In the genomic region with DNA sequence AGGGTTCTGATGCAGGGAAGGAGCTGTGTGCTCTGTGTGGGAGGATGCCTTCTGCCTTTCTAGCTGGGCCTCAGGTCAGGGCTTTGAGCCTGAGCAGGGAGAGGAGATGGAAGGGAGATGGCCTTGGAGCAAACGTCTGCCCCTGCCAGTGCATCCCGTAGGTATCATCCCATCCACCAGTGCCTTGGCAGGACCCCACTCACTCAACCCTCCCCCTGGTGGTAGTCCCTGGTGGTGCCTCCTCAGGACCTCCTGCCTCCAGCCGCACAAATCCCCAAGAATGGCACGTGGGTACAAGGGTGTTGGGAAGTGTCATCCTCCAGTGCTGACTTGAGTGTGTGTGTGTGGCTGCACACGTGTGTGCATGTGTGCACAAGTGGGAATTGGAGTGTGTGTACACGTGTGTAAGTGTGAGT, we compare ENCODE assay signal across 11 cellular contexts. TPM values are rescaled to one million over a fixed set of nuclear protein-coding genes. Genes with fewer than 3 reads are reported as not detected.
DNase-seq lines count a peak whose midpoint lies in the region; TF ChIP-seq lines count a peak whose summit lies in the region.
"Had no signal": no experiment of that assay in that cellular context is flagged by ENCODE, and none has a peak within 500 bp of the region (broad histone marks: within the 10 kb centered on the region; RNA-seq: fewer than 3 reads in every experiment).

No MANE protein-coding gene starts in this region.

- no peaks in the 10 kb centered on the region for H3K79me2 ChIP-seq in DOHH2 (ENCODE audit: control insufficient read depth, low read length)

- WGBS in neuronal stem cell (ENCODE audit: extremely low coverage in 2 of 2, insufficient read length in 2 of 2, insufficient replicate concordance in 1 of 2), 2 donors: no CpG with 5 or more reads among the region's 6 CpGs

- H2BK120ac ChIP-seq in neuronal stem cell (ENCODE audit: low read depth, low read length): no peak overlapping the region

- H3K36me3 ChIP-seq in DOHH2 (ENCODE audit: control insufficient read depth, low read length) (no peaks in the 10 kb centered on the region), neuronal stem cell (replicated peaks in 1 of 2; ENCODE audit: control insufficient read depth in 2 of 2, insufficient read depth in 2 of 2, low read length in 2 of 2) (no peaks in the 10 kb centered on the region)
- H3K36me3 ChIP-seq: ascending aorta had no signal

- H4K8ac ChIP-seq in neuronal stem cell (ENCODE audit: low read depth, low read length): no peak overlapping the region

- H3K27me3 ChIP-seq in DOHH2 (ENCODE audit: control insufficient read depth, low read length) (no peaks in the 10 kb centered on the region), neuronal stem cell (ENCODE audit: control insufficient read depth in 3 of 3, insufficient read depth in 3 of 3, low read depth in 1 of 3, low read length in 3 of 3) (peaks cover 0 to 79% (median 2%) of the 10 kb centered on the region in 3 experiments)
- H3K27me3 ChIP-seq: ascending aorta had no signal

- TF ChIP-seq CTCF in DOHH2 (IDR thresholded peaks at IDR 0.05; ENCODE audit: low read depth, low read length, poor library complexity, severe bottlenecking) (peak; percentile 48), cardiac fibroblast (IDR thresholded peaks at IDR 0.05; ENCODE audit: low read depth, low read length) (peak; percentile 37)

- H3K9ac ChIP-seq in neuronal stem cell (ENCODE audit: low read depth, low read length, poor library complexity): peak overlapping the region; percentile 47

- peak; percentile 16 for DNase-seq in Jurkat, Clone E6-1 (ENCODE audit: low read depth, low spot score)
- DNase-seq in cardiac fibroblast (ENCODE audit: low read depth in 2 of 2): no peak
- DNase-seq in neuronal stem cell (ENCODE audit: low spot score): no peak
- DNase-seq in NCI-H128 (lab: John Stamatoyannopoulos, UW; ENCODE audit: unreplicated experiment): no peak
- no peak for DNase-seq in stimulated activated CD4-positive, alpha-beta T cell treated with anti-CD3 and anti-CD28 coated beads, Interleukin-12 subunit alpha, Interleukin-12 subunit beta, amount 100 ng/mL, for 4 hours
- no peak for DNase-seq in T-helper 9 cell
- no peak for DNase-seq in NCI-H524 (lab: John Stamatoyannopoulos, UW)
- DNase-seq: NCI-H510A, nucleus accumbens had no signal

- H3K18ac ChIP-seq in neuronal stem cell (ENCODE audit: low read length): peak overlapping the region; percentile 48

- H2AK5ac ChIP-seq in neuronal stem cell (ENCODE audit: low read depth, low read length): peak overlapping the region; percentile 34

- peak overlapping the region; percentile 97 for H3K14ac ChIP-seq in neuronal stem cell (ENCODE audit: low read length)

- no peak overlapping the region for H2BK15ac ChIP-seq in neuronal stem cell (ENCODE audit: low read length)

- H3K27ac ChIP-seq in DOHH2 (ENCODE audit: low read depth, low read length) (no peak overlapping the region), neuronal stem cell (replicated peaks; ENCODE audit: low read length) (no peak overlapping the region)
- H3K27ac ChIP-seq: ascending aorta had no signal

- H3K9me2 ChIP-seq in DOHH2 (replicated peaks; ENCODE audit: control insufficient read depth, low read length): no peaks in the 10 kb centered on the region

- no peak overlapping the region for H2AFZ ChIP-seq in neuronal stem cell (ENCODE audit: low read length)

- no peak overlapping the region for H3K4me3 ChIP-seq in DOHH2 (ENCODE audit: low read length)
- H3K4me3 ChIP-seq in Jurkat, Clone E6-1 (ENCODE audit: low read length): no peak overlapping the region
- H3K4me3 ChIP-seq in cardiac fibroblast (replicated peaks in 1 of 2; ENCODE audit: low read depth in 2 of 2, low read length in 2 of 2): no peak overlapping the region
- H3K4me3 ChIP-seq in neuronal stem cell (ENCODE audit: low read length in 2 of 2): no peak overlapping the region
- H3K4me3 ChIP-seq: ascending aorta had no signal

- H2BK12ac ChIP-seq in neuronal stem cell (ENCODE audit: low read length): peak overlapping the region; percentile 16

- H4K91ac ChIP-seq in neuronal stem cell (ENCODE audit: low read depth, low read length, poor library complexity): no peak overlapping the region

- H3K4me2 ChIP-seq in DOHH2 (ENCODE audit: low read length) (no peak overlapping the region), neuronal stem cell (ENCODE audit: insufficient read depth, low read length, poor library complexity, severe bottlenecking) (no peak overlapping the region)

- no peaks in the 10 kb centered on the region for H4K20me1 ChIP-seq in DOHH2 (ENCODE audit: control insufficient read depth, insufficient read depth, low read depth, low read length)

- H3K23ac ChIP-seq in neuronal stem cell (ENCODE audit: low read depth, low read length, poor library complexity): peak overlapping the region; percentile 47

- H3K4ac ChIP-seq in neuronal stem cell (ENCODE audit: low read length): no peak overlapping the region

- no peaks in the 10 kb centered on the region for H3K79me1 ChIP-seq in neuronal stem cell (ENCODE audit: low read depth, low read length)

- H3K9me3 ChIP-seq in DOHH2 (ENCODE audit: control insufficient read depth, insufficient read depth, low read length): no peaks in the 10 kb centered on the region
- H3K9me3 ChIP-seq in neuronal stem cell (replicated peaks in 1 of 2; ENCODE audit: control insufficient read depth in 2 of 2, insufficient read depth in 1 of 2, low read depth in 1 of 2, low read length in 2 of 2): peaks cover 0 to 1% of the 10 kb centered on the region in 2 donors
- H3K9me3 ChIP-seq: ascending aorta had no signal

- peaks cover 36% of the 10 kb centered on the region for H3K4me1 ChIP-seq in DOHH2 (ENCODE audit: control insufficient read depth, low read length)
- H3K4me1 ChIP-seq in neuronal stem cell (ENCODE audit: control insufficient read depth in 2 of 2, insufficient read depth in 1 of 2, low read depth in 1 of 2, low read length in 2 of 2): peaks cover 0 to 3% of the 10 kb centered on the region in 2 donors

- H2BK5ac ChIP-seq in neuronal stem cell (ENCODE audit: low read length): peak overlapping the region; percentile 30

- H3F3A ChIP-seq in DOHH2 (ENCODE audit: control insufficient read depth, insufficient read depth): no peaks in the 10 kb centered on the region

RNA-seq across cellular contexts. Expression of a gene that starts 23.1 kb away (rescaled TPM):
- polyA plus RNA-seq in Jurkat, Clone E6-1 (2012; ENCODE audit: insufficient read depth, insufficient read length): 28.2 TPM
- 9.5 TPM for polyA plus RNA-seq in neuronal stem cell (2013, experiment 1 of 2)
- 9.4 TPM for polyA plus RNA-seq in neuronal stem cell (2013, experiment 2 of 2)

RNA-seq across cellular contexts. Expression of a gene that starts 53.9 kb away (rescaled TPM):
- not detected for polyA plus RNA-seq in Jurkat, Clone E6-1 (2012; ENCODE audit: insufficient read depth, insufficient read length)
- polyA plus RNA-seq in neuronal stem cell (2013, experiment 1 of 2): not detected
- not detected for polyA plus RNA-seq in neuronal stem cell (2013, experiment 2 of 2)
